In the genomic region with DNA sequence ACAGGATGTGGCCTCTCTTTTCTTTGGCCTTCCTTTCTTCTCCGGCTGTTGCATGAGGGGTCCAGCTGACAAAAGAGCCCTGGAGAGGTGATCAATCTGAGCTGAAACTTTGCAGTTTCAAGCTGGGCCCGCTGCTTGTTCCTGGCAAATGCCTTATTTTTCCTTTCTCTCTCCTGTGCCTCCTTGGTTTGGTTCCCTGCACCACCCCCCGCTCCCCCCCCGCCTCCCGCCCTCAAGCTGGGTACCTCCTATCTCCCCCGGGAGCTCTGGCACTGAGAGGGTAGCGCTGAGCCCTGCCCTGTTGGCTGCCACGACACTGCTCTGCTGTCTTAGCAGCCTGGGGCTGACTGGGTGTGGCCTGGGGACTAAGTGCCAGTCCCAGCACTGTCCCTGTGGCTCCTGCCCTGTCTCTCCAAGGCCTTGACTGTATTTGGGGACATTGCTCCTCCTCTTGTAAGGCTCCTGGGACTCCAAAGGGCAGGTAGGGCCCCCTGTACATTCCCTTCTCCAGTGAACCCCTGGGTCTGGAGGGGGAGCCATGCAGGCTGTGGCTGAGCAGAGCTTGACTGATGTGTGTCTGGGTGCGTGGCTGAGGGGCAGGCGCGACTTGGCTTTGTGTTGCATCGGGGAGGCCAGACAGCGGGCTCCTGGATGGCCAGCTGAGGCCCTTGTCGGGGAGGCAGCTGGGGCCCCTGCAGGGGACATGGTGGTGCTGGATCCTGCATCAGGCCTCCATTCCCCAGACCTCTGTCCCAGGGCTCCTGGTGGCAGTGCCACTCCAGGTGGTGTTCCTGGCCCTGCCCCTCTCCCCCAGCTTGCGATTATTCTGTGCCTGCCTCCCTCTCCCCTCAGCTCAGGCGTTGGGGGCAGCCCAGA, we compare ENCODE assay signal across 8 cellular contexts. TPM values are rescaled to one million over a fixed set of nuclear protein-coding genes. Genes with fewer than 3 reads are reported as not detected.
DNase-seq lines count a peak whose midpoint lies in the region; ATAC-seq and TF ChIP-seq lines count a peak whose summit lies in the region.

No MANE protein-coding gene starts in this region.

- peak overlapping the region; percentile 71 for H3K27ac Mint-ChIP-seq in chondrocyte (ENCODE audit: unreplicated experiment)

- no peak for TF ChIP-seq CTCF in chondrocyte (IDR thresholded peaks at IDR 0.05)
- TF ChIP-seq CTCF in lower lobe of right lung (IDR thresholded peaks at IDR 0.05): no peak
- no peak for TF ChIP-seq CTCF in tibial artery (IDR thresholded peaks at IDR 0.05)

- H3K4me1 ChIP-seq in lower lobe of right lung (no peaks in the 10 kb centered on the region), tibial artery (peaks cover 0 to 16% (median 12%) of the 10 kb centered on the region in 4 donors)

- no peaks in the 10 kb centered on the region for H3K9me3 ChIP-seq in lower lobe of right lung
- no peaks in the 10 kb centered on the region for H3K9me3 ChIP-seq in tibial artery

- H3K27me3 ChIP-seq in lower lobe of right lung (ENCODE audit: low read depth) (no peaks in the 10 kb centered on the region), tibial artery (no peaks in the 10 kb centered on the region)

- H3K27me3 Mint-ChIP-seq in chondrocyte (ENCODE audit: low read depth): no peaks in the 10 kb centered on the region

- H3K4me3 ChIP-seq in lower lobe of right lung: peak overlapping the region; percentile 68
- H3K4me3 ChIP-seq in tibial artery: peak overlapping the region; percentile 72 to 78

- intact Hi-C loops in lower lobe of right lung (cut with DNase I): no loop called here
- intact Hi-C loops in tibial artery (cut with DNase I; ENCODE audit: low total_unique reads): no loop called here

- H3K4me3 Mint-ChIP-seq in chondrocyte (ENCODE audit: unreplicated experiment): peak overlapping the region; percentile 80

- peaks cover 16% of the 10 kb centered on the region for H3K36me3 Mint-ChIP-seq in chondrocyte (ENCODE audit: low read depth)

- DNase-seq in NCI-H82 (lab: John Stamatoyannopoulos, UW) (peak; percentile 59), NCI-H82 treated with DMSO at 0.1 percent for 48 hours (lab: John Stamatoyannopoulos, UW; ENCODE audit: unreplicated experiment) (no peak), NCI-H526 treated with DMSO at 0.1 percent for 48 hours (lab: John Stamatoyannopoulos, UW) (peak; percentile 55), chondrocyte (ENCODE audit: low spot score) (no peak), lower lobe of right lung (peak; percentile 55), tibial artery (peak; percentile 41 to 88), COLO829 (ENCODE audit: low spot score) (no peak)

- peak; percentile 72 to 77 for ATAC-seq in lower lobe of right lung
- no peak for ATAC-seq in GM21367 (IDR thresholded peaks at IDR 0.05; ENCODE audit: unreplicated experiment)

- H3K9me3 Mint-ChIP-seq in chondrocyte (ENCODE audit: low read depth): peaks cover 8% of the 10 kb centered on the region

- H3K27ac ChIP-seq in lower lobe of right lung (peak overlapping the region; percentile 56), tibial artery (peak overlapping the region; percentile 79 to 90)

- H3K4me1 Mint-ChIP-seq in chondrocyte (ENCODE audit: low read depth): peaks cover 23% of the 10 kb centered on the region

- H3K36me3 ChIP-seq in lower lobe of right lung: peaks cover 17% of the 10 kb centered on the region
- peaks cover 0 to 30% (median under 1%) of the 10 kb centered on the region in 3 donors for H3K36me3 ChIP-seq in tibial artery

RNA-seq across cellular contexts. Expression of a gene that starts 1.1 kb away (rescaled TPM):
- total RNA-seq in chondrocyte (187 to 212 TPM (median 205 TPM) in 3 replicates), lower lobe of right lung (49.0 TPM)

RNA-seq across cellular contexts. Expression of a gene that starts 15.3 kb away (rescaled TPM):
- 98.3 to 108 TPM (median 106 TPM) in 3 replicates for total RNA-seq in chondrocyte
- 77.5 TPM for total RNA-seq in lower lobe of right lung

RNA-seq across cellular contexts. Expression of a gene that starts 19.9 kb away (rescaled TPM):
- 17.7 to 25.4 TPM (median 19.8 TPM) in 3 replicates for total RNA-seq in chondrocyte
- 20.4 TPM for total RNA-seq in lower lobe of right lung

RNA-seq across cellular contexts. Expression of a gene that starts 22.2 kb away (rescaled TPM):
- total RNA-seq in chondrocyte (147 to 159 TPM (median 152 TPM) in 3 replicates), lower lobe of right lung (111 TPM)

RNA-seq across cellular contexts. Expression of a gene that starts 27.2 kb away (rescaled TPM):
- total RNA-seq in chondrocyte: 20.8 to 21.2 TPM (median 20.8 TPM) in 3 replicates
- 34.0 TPM for total RNA-seq in lower lobe of right lung

Comparison
In these comparisons a context has a peak if more than half of its experiments do, and no peak if none do; other contexts are left out.
1. DNase-seq: peak in NCI-H82 (single experiment), NCI-H526 treated with DMSO at 0.1 percent for 48 hours (single experiment), lower lobe of right lung (single experiment) and tibial artery (2 of 2); none in NCI-H82 treated with DMSO at 0.1 percent for 48 hours (single experiment), chondrocyte (single experiment) and COLO829 (single experiment).